In the genomic region with DNA sequence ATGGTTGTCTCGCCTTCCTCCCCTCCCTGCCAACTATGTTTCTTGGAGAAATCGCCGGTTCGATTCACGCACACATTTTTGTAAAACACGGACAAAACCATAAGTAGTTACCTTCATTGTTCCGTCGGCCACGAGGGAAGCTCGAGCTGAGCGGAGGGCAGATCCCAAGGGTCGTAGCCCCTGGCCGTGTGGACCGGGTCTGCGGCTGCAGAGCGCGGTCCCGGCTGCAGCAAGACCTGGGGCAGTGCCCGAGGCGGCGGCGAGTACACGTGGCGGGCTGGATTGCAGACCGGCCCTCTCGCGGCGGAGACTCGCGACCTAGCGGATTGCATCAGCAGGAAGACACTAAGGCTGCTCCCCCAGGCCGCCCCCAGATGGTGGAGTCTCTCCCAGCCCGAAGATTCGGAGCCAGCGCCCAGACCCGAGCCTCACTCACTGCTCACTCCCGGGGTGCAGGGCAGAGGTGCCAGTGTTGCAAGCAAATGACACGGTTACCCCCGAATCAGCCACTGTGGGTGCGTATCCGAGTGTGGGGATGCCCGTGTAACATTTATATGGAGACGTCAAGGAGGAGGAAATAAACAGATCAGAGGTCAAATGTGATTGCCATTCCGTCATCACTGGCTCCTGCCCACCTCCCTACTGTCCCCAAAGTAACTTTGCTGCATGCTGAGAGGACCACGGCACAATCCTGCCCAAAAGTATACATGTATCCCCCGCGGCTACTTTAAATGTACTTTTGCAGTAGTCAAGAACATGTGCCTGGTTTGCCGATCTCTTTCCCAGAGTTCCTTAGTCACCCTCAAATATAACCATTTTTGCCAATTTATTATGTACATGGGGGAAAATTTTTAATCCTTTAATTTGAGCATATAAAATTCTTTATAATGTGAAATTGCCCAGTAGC, we compare ENCODE assay signal across 8 cellular contexts. TPM values are rescaled to one million over a fixed set of nuclear protein-coding genes. Genes with fewer than 3 reads are reported as not detected.
A peak's percentile ranks its signal among the peaks of the same experiment; 100 is the strongest.
DNase-seq lines count a peak whose midpoint lies in the region; ATAC-seq and TF ChIP-seq lines count a peak whose summit lies in the region.

A gene with protein sequence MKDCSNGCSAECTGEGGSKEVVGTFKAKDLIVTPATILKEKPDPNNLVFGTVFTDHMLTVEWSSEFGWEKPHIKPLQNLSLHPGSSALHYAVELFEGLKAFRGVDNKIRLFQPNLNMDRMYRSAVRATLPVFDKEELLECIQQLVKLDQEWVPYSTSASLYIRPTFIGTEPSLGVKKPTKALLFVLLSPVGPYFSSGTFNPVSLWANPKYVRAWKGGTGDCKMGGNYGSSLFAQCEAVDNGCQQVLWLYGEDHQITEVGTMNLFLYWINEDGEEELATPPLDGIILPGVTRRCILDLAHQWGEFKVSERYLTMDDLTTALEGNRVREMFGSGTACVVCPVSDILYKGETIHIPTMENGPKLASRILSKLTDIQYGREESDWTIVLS (minus strand): TSS at position 286 of the 907 bp plus-strand sequence. CDS start 169 bp downstream, at position 117.

- H3K27me3 Mint-ChIP-seq in effector memory CD8-positive, alpha-beta T cell: peaks cover 57 to 67% of the 10 kb centered on the region in 2 donors

- H3K27ac Mint-ChIP-seq in effector memory CD8-positive, alpha-beta T cell: peak within 1 kb of the TSS; percentile 25 to 87

- ATAC-seq in GM21390 (IDR thresholded peaks at IDR 0.05; ENCODE audit: unreplicated experiment) (peak; percentile 25), GM18873 (IDR thresholded peaks at IDR 0.05; ENCODE audit: low FRiP score, unreplicated experiment) (no peak)
- peak; percentile 72 for ATAC-seq in effector memory CD8-positive, alpha-beta T cell (replicated peaks)

- in situ Hi-C loops in KBM-7 (cut with MboI; ENCODE audit: low pct_unique_long_range_greater_than_20kb, low sequenced_read_pairs): no loop called here

- DNase-seq in CMK (ENCODE audit: low read depth) (peak; percentile 73), KBM-7 (peak; percentile 88), lung microvascular endothelial cell (ENCODE audit: low read depth in 2 of 2) (peak; percentile 80 to 94)
- DNase-seq in effector memory CD8-positive, alpha-beta T cell: peak; percentile 4 to 11 (median 8)
- peak; percentile 18 for DNase-seq in stimulated activated CD8-positive, alpha-beta memory T cell treated with anti-CD3 and anti-CD28 coated beads, Interleukin-15, amount 100 ng/mL, for 24 hours (ENCODE audit: low read depth)

- peak within 1 kb of the TSS; percentile 89 to 93 for H3K4me3 Mint-ChIP-seq in effector memory CD8-positive, alpha-beta T cell

- H3K9me3 Mint-ChIP-seq in effector memory CD8-positive, alpha-beta T cell: no peaks in the 10 kb centered on the region

- peaks cover 13 to 18% of the 10 kb centered on the region in 2 donors for H3K4me1 Mint-ChIP-seq in effector memory CD8-positive, alpha-beta T cell (ENCODE audit: low read depth in 2 of 2)

- H3K4me3 ChIP-seq in WI38 (ENCODE audit: low read depth, low read length): peak within 1 kb of the TSS; percentile 73

- TF ChIP-seq CTCF in WI38 (IDR thresholded peaks at IDR 0.05; ENCODE audit: low read depth, low read length): no peak

- peaks cover 3% of the 10 kb centered on the region for H3K36me3 Mint-ChIP-seq in effector memory CD8-positive, alpha-beta T cell (ENCODE audit: insufficient read depth)

RNA-seq across cellular contexts. Expression of the gene that starts here (rescaled TPM):
- 68.3 and 124 TPM in 2 replicates for total RNA-seq in lung microvascular endothelial cell

Comparison
In these comparisons a context has a peak if more than half of its experiments do, and no peak if none do; other contexts are left out.
1. DNase-seq: peak in every context shown above with its lines; median percentile 88 in KBM-7; 87 in lung microvascular endothelial cell; 73 in CMK; 18 in stimulated activated CD8-positive, alpha-beta memory T cell treated with anti-CD3 and anti-CD28 coated beads, Interleukin-15, amount 100 ng/mL, for 24 hours; 8 in effector memory CD8-positive, alpha-beta T cell.